9 cellular contexts compared by ENCODE assay signal in genomic region chrX:21946925-21947641, GRCh38. TPM values are rescaled to one million over a fixed set of nuclear protein-coding genes. Genes with fewer than 3 reads are reported as not detected.
DNase-seq lines count a peak whose midpoint lies in the region; ATAC-seq, FAIRE-seq and TF ChIP-seq lines count a peak whose summit lies in the region.
"Had no signal": no experiment of that assay in that cellular context is flagged by ENCODE, and none has a peak within 500 bp of the region (broad histone marks: within the 10 kb centered on the region; RNA-seq: fewer than 3 reads in every experiment).

No MANE protein-coding gene starts in this region.

- H3K4me1 ChIP-seq in esophagus squamous epithelium (peaks cover 0 to 44% (median 13%) of the 10 kb centered on the region in 3 donors), osteoblast (ENCODE audit: insufficient read depth, low read length) (peaks cover 43% of the 10 kb centered on the region)

- no peak for TF ChIP-seq POLR2A in esophagus squamous epithelium (IDR thresholded peaks at IDR 0.05)
- no peak for TF ChIP-seq POLR2A in H54 (IDR thresholded peaks at IDR 0.05; ENCODE audit: low read depth, low read length)

- POLR2A ChIA-PET in RWPE1 (lab: Yijun Ruan, JAX; ENCODE audit: low non-redundant PET) = no interaction called here

- no peak for FAIRE-seq in H54 (lab: Jason Lieb, UNC)

- CTCF ChIA-PET in RWPE1 (lab: Yijun Ruan, JAX) = no interaction called here

- H4K20me1 ChIP-seq in osteoblast (ENCODE audit: insufficient read depth, low read length) = peaks cover 4% of the 10 kb centered on the region

- peak; percentile 44 for DNase-seq in GM03348 (ENCODE audit: low spot score)
- DNase-seq in RWPE1 (ENCODE audit: low spot score) = peak; percentile 26
- DNase-seq in esophagus squamous epithelium (lab: John Stamatoyannopoulos, UW) = no peak
- peak; percentile 77 for DNase-seq in osteoblast (ENCODE audit: insufficient read length, low spot score, missing footprints)
- DNase-seq in H54 (ENCODE audit: insufficient read length, low spot score) = no peak
- no peak for DNase-seq in activated effector memory CD4-positive, alpha-beta T cell treated with anti-CD3 and anti-CD28 coated beads, Interleukin-2, amount 50 U/mL, for 16 hours
- DNase-seq in NCI-H1930 (lab: John Stamatoyannopoulos, UW) = no peak
- DNase-seq: activated CD4-positive, CD25-positive, alpha-beta regulatory T cell treated with anti-CD3 and anti-CD28 coated beads, Interleukin-2, amount 50 U/mL, for 72 hours had no signal

- no peaks in the 10 kb centered on the region for H3K36me3 ChIP-seq in esophagus squamous epithelium
- no peaks in the 10 kb centered on the region for H3K36me3 ChIP-seq in osteoblast (ENCODE audit: insufficient read depth, low read length)

- no peak overlapping the region for H3K4me3 ChIP-seq in esophagus squamous epithelium
- no peak overlapping the region for H3K4me3 ChIP-seq in osteoblast (ENCODE audit: insufficient read depth, low read length)

- H3K9me3 ChIP-seq in esophagus squamous epithelium (no peaks in the 10 kb centered on the region), osteoblast (ENCODE audit: low read depth, low read length) (no peaks in the 10 kb centered on the region)

- WGBS in esophagus squamous epithelium, 2 donors = 29 to 36% methylated on average over 3 to 7 of the region's 7 CpGs

- no peak for TF ChIP-seq CTCF in RWPE1 (conservative IDR thresholded peaks at IDR 0.05; ENCODE audit: low read depth)
- TF ChIP-seq CTCF in esophagus squamous epithelium (IDR thresholded peaks at IDR 0.05) = no peak
- TF ChIP-seq CTCF in osteoblast (IDR thresholded peaks at IDR 0.05; ENCODE audit: extremely low read depth, low read depth, low read length) = no peak

- peaks cover 84% of the 10 kb centered on the region for H3K79me2 ChIP-seq in osteoblast (ENCODE audit: insufficient read depth, low read length)

- H3K4me2 ChIP-seq in osteoblast (ENCODE audit: insufficient read depth, low read length) = peak overlapping the region; percentile 54

- H2AFZ ChIP-seq in osteoblast (ENCODE audit: low read length) = no peak overlapping the region

- H3K27ac ChIP-seq in RWPE1 (peak overlapping the region; percentile 50; the same call in 1 of the 2 replicates), esophagus squamous epithelium (peak overlapping the region in 3 of 4 donors; percentile 14 to 46 (median 33)), osteoblast (ENCODE audit: low read depth, low read length) (peak overlapping the region; percentile 54)

- H3K27me3 ChIP-seq in esophagus squamous epithelium (no peaks in the 10 kb centered on the region), osteoblast (ENCODE audit: insufficient read depth, low read length) (no peaks in the 10 kb centered on the region)

- ATAC-seq in HG02571 (IDR thresholded peaks at IDR 0.05; ENCODE audit: unreplicated experiment) = no peak

- intact Hi-C loops in esophagus squamous epithelium (cut with DNase I) = no loop called here

RNA-seq across cellular contexts. Expression of gene SMS, which starts 6.6 kb away (rescaled TPM):
- total RNA-seq in esophagus squamous epithelium = 10 to 100 TPM; 19.0 to 46.7 (median 31.3) TPM
- 69.2 and 76.0 TPM in 2 replicates for total RNA-seq in osteoblast

Comparison
In these comparisons a context has a peak if more than half of its experiments do, and no peak if none do; other contexts are left out.
1. DNase-seq: peak in GM03348 (single experiment), RWPE1 (single experiment) and osteoblast (single experiment); none in esophagus squamous epithelium (single experiment), H54 (single experiment), activated effector memory CD4-positive, alpha-beta T cell treated with anti-CD3 and anti-CD28 coated beads, Interleukin-2, amount 50 U/mL, for 16 hours (single experiment) and NCI-H1930 (0 of 2).
2. Peak in every context shown above with its lines, with median percentiles within 50 percentile points of each other: H3K27ac ChIP-seq.